In the genomic region with DNA sequence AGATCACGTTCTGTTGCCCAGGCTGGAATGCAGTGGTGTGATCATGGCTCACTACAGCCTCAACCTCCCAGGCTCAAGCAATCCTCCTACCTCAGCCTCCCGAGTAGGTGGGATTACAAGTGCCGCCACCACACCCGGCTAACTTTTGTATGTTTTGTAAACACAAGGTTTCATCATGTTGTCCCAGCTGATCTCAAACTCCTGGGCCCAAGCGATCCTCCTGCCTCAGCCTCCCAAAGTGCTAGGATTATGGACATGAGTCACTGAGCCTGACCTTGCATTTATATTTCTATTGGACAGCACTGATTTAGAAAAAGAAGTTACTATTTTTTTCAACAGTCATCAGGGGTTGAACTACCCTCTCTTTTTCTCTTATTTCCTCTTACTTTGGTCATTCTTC, we compare ENCODE assay signal across 10 cellular contexts. TPM values are rescaled to one million over a fixed set of nuclear protein-coding genes. Genes with fewer than 3 reads are reported as not detected.
"Had no signal": no experiment of that assay in that cellular context is flagged by ENCODE, and none has a peak within 500 bp of the region (broad histone marks: within the 10 kb centered on the region; RNA-seq: fewer than 3 reads in every experiment).

No MANE protein-coding gene starts in this region.

RNA-seq across cellular contexts. Expression of gene FBN3, which starts 9.9 kb away (rescaled TPM):
- total RNA-seq: natural killer cell treated with Interleukin-12 subunit alpha and Interleukin-12 subunit beta and Interleukin-15 and Interleukin-18, amount 100 ng/mL, for 72 hours; omental fat pad; osteoblast; posterior vena cava; pulmonary artery endothelial cell; right atrium auricular region; right cardiac atrium; sigmoid colon; smooth muscle cell; spleen had no signal
- polyA plus RNA-seq: right cardiac atrium, smooth muscle cell had no signal
